In the genomic region with DNA sequence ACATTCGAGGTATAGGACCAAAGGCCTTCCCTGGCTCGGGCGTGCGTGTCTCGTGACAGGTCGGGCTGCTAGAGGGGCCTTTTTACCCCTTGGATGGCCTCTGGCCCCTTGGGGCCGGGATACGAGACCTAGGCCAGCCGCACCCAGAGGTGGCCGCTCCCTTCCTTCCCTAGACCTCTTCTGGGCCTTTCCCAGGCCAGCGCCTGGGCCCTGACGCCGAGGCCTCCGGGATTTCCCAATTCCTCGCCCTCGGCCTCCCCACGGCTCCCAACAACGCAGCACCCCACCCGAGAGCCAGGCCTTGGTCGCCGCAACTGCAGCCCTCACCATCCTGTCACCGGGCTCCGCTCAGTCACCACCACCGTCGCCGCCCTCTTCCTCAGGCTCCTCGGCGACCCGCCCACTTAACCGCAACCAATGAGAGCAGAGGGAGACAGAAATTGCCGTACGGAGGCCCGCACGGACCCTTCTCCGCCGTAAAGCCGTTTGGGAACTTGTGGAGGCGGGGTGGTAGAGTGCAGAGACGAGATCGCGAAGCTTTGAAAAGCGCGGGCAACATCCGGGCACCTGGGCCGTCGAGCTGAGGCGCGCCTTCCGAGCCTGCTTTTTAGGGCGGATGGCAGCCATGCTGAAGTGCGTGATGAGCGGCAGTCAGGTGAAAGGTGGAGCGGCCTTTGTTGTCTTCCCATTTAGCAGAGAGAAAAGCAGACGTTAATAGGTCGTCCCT, we compare ENCODE assay signal across 8 cellular contexts. TPM values are rescaled to one million over a fixed set of nuclear protein-coding genes. Genes with fewer than 3 reads are reported as not detected.
DNase-seq lines count a peak whose midpoint lies in the region; ATAC-seq and TF ChIP-seq lines count a peak whose summit lies in the region.

A gene (plus strand): TSS at position 610 of the 727 bp plus-strand sequence. CDS start 7 bp downstream, at position 617.
A gene (minus strand): TSS at position 390 of the 727 bp plus-strand sequence. CDS start 60 bp downstream, at position 330.

- CTCF ChIA-PET in GM10248 (lab: Yijun Ruan, JAX) (interaction anchor here (1.0 to 7.0 kb wide), 6 partner anchors 12 to 99 kb away, joined by 3 to 39 read pairs (median 13); a partner anchor contains a TSS), SK-N-SH (lab: Yijun Ruan, JAX) (interaction anchor here (1.0 to 1.6 kb wide), 2 partner anchors 33 to 100 kb away, joined by 5 to 7 read pairs; a partner anchor contains a TSS)

- POLR2A ChIA-PET in GM10248 (lab: Yijun Ruan, JAX) = interaction anchor here (1.0 kb wide), 1 partner anchor 65 kb away, joined by 3 read pairs; no protein-coding TSS in a partner anchor
- POLR2A ChIA-PET in SK-N-SH (lab: Yijun Ruan, JAX) = no interaction called here

- peak within 1 kb of the TSS; percentile 87 for H3K9ac ChIP-seq in SK-N-SH

- peaks cover 11 to 18% of the 10 kb centered on the region in 2 experiments for H3K36me3 ChIP-seq in SK-N-SH (replicated peaks in 1 of 2; ENCODE audit: control insufficient read depth in 1 of 2, insufficient read depth in 2 of 2, low read length in 1 of 2)

- H3K36me3 Mint-ChIP-seq in activated naive CD4-positive, alpha-beta T cell treated with anti-CD3 and anti-CD28 coated beads, Interleukin-2, amount 50 U/mL, for 72 hours = peaks cover 26 to 30% of the 10 kb centered on the region in 2 donors

- peaks cover 50% of the 10 kb centered on the region for H3K79me2 ChIP-seq in SK-N-SH (ENCODE audit: insufficient read depth)

- peak in 1 of 2 experiments; percentile 30; a peak in 1 of 4 replicates for TF ChIP-seq EP300 in SK-N-SH (IDR thresholded peaks at IDR 0.05; ENCODE audit: borderline replicate concordance in 1 of 2, low read depth in 1 of 2, low read length in 1 of 2)

- H2AFZ ChIP-seq in SK-N-SH (ENCODE audit: low read depth) = peak within 1 kb of the TSS; percentile 87

- H3K9me2 ChIP-seq in SK-N-SH = no peaks in the 10 kb centered on the region

- 9% methylated on average over 38 of the region's 55 CpGs for WGBS in SK-N-SH (ENCODE audit: low lambda C conversion rate)

- no peak for TF ChIP-seq RAD21 in SK-N-SH (IDR thresholded peaks at IDR 0.05; ENCODE audit: low read length)

- peaks cover 6 to 7% of the 10 kb centered on the region in 2 donors for H3K9me3 Mint-ChIP-seq in activated naive CD4-positive, alpha-beta T cell treated with anti-CD3 and anti-CD28 coated beads, Interleukin-2, amount 50 U/mL, for 72 hours

- H3K4me2 ChIP-seq in SK-N-SH = peak within 1 kb of the TSS; percentile 91

- H3K27me3 ChIP-seq in SK-N-SH (ENCODE audit: insufficient read depth) = no peaks in the 10 kb centered on the region

- peaks cover 10 to 20% of the 10 kb centered on the region in 2 experiments; a peak in 3 of 4 replicates for H3K4me1 ChIP-seq in SK-N-SH (ENCODE audit: control insufficient read depth in 1 of 2, insufficient read depth in 2 of 2, low read depth in 1 of 2, low read length in 1 of 2)

- peaks cover 8% of the 10 kb centered on the region; the same call in 1 of the 2 replicates for H4K20me1 ChIP-seq in SK-N-SH (ENCODE audit: insufficient read depth)

- TF ChIP-seq CTCF in GM10248 (IDR thresholded peaks at IDR 0.05; ENCODE audit: control extremely low read depth, extremely low read depth, low read depth, missing control alignments) (no peak), SK-N-SH (IDR thresholded peaks at IDR 0.05) (no peak)

- H3K4me3 ChIP-seq in SK-N-SH (ENCODE audit: low read depth in 2 of 2, low read length in 1 of 2) = peak within 1 kb of the TSS; percentile 85 to 94

- peaks cover 17% of the 10 kb centered on the region for H3F3A ChIP-seq in SK-N-SH (replicated peaks; ENCODE audit: insufficient read depth)

- peak within 1 kb of the TSS; percentile 96 to 98 for H3K27ac Mint-ChIP-seq in activated naive CD4-positive, alpha-beta T cell treated with anti-CD3 and anti-CD28 coated beads, Interleukin-2, amount 50 U/mL, for 72 hours

- DNase-seq in GM10248 (ENCODE audit: extremely low spot score) (peak; percentile 94), NCI-H1092 (lab: John Stamatoyannopoulos, UW) (peak; percentile 95), SK-N-SH (peak; percentile 93), glomerular endothelial cell (ENCODE audit: extremely low read depth, low read depth, low spot score) (peak; percentile 75), occipital lobe (lab: John Stamatoyannopoulos, UW) (peak; percentile 96)
- DNase-seq in activated naive CD4-positive, alpha-beta T cell treated with anti-CD3 and anti-CD28 coated beads, Interleukin-2, amount 50 U/mL, for 72 hours (ENCODE audit: low spot score in 2 of 2) = peak; percentile 98 to 99

- H3K27ac ChIP-seq in SK-N-SH (ENCODE audit: low read depth in 2 of 2, low read length in 1 of 2) (peak within 1 kb of the TSS; percentile 70 to 79), temporal lobe (ENCODE audit: low read depth, low read length) (peak within 1 kb of the TSS; percentile 58)

- no peaks in the 10 kb centered on the region for H3K9me3 ChIP-seq in SK-N-SH

- ATAC-seq in HG02610 (IDR thresholded peaks at IDR 0.05; ENCODE audit: unreplicated experiment) = peak; percentile 91
- ATAC-seq in activated naive CD4-positive, alpha-beta T cell treated with anti-CD3 and anti-CD28 coated beads, Interleukin-2, amount 50 U/mL, for 72 hours = peak; percentile 97 to 98

TF ChIP-seq in SK-N-SH, 30 proteins besides CTCF, POLR2A, EP300 and RAD21 (continues in another document):
- TF ChIP-seq YY1 (IDR thresholded peaks at IDR 0.05; ENCODE audit: low read depth) (peak; percentile 76), GATA2 (CRISPR knock-in tag; IDR thresholded peaks at IDR 0.05) (no peak), GABPA (IDR thresholded peaks at IDR 0.05; ENCODE audit: low read depth) (no peak), NFIC (IDR thresholded peaks at IDR 0.05; ENCODE audit: borderline replicate concordance) (no peak), FOXJ3 (CRISPR knock-in tag; IDR thresholded peaks at IDR 0.05) (no peak), MEF2A (IDR thresholded peaks at IDR 0.05; ENCODE audit: borderline replicate concordance, low read depth) (no peak)
- TF ChIP-seq, protein P1, sequence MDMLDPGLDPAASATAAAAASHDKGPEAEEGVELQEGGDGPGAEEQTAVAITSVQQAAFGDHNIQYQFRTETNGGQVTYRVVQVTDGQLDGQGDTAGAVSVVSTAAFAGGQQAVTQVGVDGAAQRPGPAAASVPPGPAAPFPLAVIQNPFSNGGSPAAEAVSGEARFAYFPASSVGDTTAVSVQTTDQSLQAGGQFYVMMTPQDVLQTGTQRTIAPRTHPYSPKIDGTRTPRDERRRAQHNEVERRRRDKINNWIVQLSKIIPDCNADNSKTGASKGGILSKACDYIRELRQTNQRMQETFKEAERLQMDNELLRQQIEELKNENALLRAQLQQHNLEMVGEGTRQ (IDR thresholded peaks at IDR 0.05; ENCODE audit: borderline replicate concordance, low read depth, low read length) = no peak
- TF ChIP-seq, protein P2, sequence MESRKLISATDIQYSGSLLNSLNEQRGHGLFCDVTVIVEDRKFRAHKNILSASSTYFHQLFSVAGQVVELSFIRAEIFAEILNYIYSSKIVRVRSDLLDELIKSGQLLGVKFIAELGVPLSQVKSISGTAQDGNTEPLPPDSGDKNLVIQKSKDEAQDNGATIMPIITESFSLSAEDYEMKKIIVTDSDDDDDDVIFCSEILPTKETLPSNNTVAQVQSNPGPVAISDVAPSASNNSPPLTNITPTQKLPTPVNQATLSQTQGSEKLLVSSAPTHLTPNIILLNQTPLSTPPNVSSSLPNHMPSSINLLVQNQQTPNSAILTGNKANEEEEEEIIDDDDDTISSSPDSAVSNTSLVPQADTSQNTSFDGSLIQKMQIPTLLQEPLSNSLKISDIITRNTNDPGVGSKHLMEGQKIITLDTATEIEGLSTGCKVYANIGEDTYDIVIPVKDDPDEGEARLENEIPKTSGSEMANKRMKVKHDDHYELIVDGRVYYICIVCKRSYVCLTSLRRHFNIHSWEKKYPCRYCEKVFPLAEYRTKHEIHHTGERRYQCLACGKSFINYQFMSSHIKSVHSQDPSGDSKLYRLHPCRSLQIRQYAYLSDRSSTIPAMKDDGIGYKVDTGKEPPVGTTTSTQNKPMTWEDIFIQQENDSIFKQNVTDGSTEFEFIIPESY (IDR thresholded peaks at IDR 0.05; ENCODE audit: borderline replicate concordance, low read depth) = peak; percentile 92
- TF ChIP-seq, protein P3, sequence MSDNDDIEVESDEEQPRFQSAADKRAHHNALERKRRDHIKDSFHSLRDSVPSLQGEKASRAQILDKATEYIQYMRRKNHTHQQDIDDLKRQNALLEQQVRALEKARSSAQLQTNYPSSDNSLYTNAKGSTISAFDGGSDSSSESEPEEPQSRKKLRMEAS (IDR thresholded peaks at IDR 0.05; ENCODE audit: low read depth) = peak; percentile 100
- TF ChIP-seq, protein P4, sequence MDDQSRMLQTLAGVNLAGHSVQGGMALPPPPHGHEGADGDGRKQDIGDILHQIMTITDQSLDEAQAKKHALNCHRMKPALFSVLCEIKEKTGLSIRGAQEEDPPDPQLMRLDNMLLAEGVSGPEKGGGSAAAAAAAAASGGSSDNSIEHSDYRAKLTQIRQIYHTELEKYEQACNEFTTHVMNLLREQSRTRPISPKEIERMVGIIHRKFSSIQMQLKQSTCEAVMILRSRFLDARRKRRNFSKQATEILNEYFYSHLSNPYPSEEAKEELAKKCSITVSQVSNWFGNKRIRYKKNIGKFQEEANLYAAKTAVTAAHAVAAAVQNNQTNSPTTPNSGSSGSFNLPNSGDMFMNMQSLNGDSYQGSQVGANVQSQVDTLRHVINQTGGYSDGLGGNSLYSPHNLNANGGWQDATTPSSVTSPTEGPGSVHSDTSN (IDR thresholded peaks at IDR 0.05) = no peak
- TF ChIP-seq, protein P5, sequence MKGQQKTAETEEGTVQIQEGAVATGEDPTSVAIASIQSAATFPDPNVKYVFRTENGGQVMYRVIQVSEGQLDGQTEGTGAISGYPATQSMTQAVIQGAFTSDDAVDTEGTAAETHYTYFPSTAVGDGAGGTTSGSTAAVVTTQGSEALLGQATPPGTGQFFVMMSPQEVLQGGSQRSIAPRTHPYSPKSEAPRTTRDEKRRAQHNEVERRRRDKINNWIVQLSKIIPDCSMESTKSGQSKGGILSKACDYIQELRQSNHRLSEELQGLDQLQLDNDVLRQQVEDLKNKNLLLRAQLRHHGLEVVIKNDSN (IDR thresholded peaks at IDR 0.05; ENCODE audit: borderline replicate concordance, low read depth) = no peak

RNA-seq across cellular contexts. Expression of the first gene that starts in this region (rescaled TPM):
- polyA plus RNA-seq in SK-N-SH (2012; rRNA removed) = 0.15 and 0.20 TPM in 2 replicates
- polyA plus RNA-seq in SK-N-SH (2012; cell fraction: cytosol; rRNA removed) = 0.24 and 0.26 TPM in 2 replicates
- polyA plus RNA-seq in SK-N-SH (2012; cell fraction: nucleus; rRNA removed) = 0.25 and 0.29 TPM in 2 replicates
- 1 to 10 TPM; 1.9 to 2.0 TPM for total RNA-seq in activated naive CD4-positive, alpha-beta T cell treated with anti-CD3 and anti-CD28 coated beads, Interleukin-2, amount 50 U/mL, for 72 hours
- total RNA-seq in glomerular endothelial cell (0.05 and 0.29 TPM in 2 replicates), occipital lobe (0.94 TPM), temporal lobe (0.74 TPM)

RNA-seq across cellular contexts. Expression of the second gene that starts in this region (rescaled TPM):
- 110 and 131 TPM in 2 replicates for polyA plus RNA-seq in SK-N-SH (2012; rRNA removed)
- polyA plus RNA-seq in SK-N-SH (2012; cell fraction: cytosol; rRNA removed) = 127 and 168 TPM in 2 replicates
- polyA plus RNA-seq in SK-N-SH (2012; cell fraction: nucleus; rRNA removed) = 101 and 209 TPM in 2 replicates
- 100 to 1,000 TPM; 113 to 122 TPM for total RNA-seq in activated naive CD4-positive, alpha-beta T cell treated with anti-CD3 and anti-CD28 coated beads, Interleukin-2, amount 50 U/mL, for 72 hours
- total RNA-seq in glomerular endothelial cell = 102 and 129 TPM in 2 replicates
- 108 TPM for total RNA-seq in occipital lobe
- total RNA-seq in temporal lobe = 74.0 TPM

Comparison
In these comparisons a context has a peak if more than half of its experiments do, and no peak if none do; other contexts are left out.
1. Peak in every context shown above with its lines: DNase-seq, ATAC-seq, H3K4me3 ChIP-seq and H3K27ac ChIP-seq.